8 cellular contexts compared by ENCODE assay signal in the genomic region with DNA sequence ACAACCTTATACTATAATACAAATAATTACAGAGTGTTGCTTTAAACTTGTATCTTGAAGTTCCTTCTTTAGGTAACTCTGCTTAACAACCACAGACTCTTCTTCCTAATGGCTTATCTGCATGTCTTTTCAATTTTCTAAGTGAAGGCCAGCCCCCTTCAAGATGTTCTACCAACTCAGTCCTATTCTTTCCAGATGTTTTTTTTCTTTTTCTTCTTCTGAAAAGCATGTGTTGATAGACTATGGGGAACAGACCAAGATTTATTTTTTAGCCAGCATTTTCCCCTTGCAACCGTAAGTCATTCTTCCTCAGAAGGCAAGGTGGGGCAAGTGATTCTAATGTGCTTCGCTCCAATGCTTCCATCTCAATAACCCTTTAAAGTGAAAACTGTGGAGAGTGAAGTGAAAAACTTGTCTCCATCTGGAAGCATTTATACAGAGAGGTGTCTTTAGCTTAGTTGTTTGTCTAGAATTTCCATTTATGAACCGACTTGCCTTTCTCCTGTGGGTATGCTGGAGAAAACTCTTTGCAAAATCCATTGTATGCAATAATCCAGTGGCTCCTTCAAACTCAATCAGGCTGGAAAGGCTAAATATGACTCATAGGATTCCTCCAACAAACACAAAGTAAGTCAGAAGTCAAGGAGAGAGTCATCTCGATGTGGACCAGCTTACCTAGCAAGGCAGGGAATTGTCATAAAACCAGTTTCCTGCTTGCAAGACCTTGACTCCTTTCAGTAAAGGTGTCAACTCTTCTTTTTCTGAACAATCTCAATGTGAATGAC.
DNase-seq lines count a peak whose midpoint lies in the region; ATAC-seq and TF ChIP-seq lines count a peak whose summit lies in the region.

No MANE protein-coding gene starts in this region.

- H3K27ac ChIP-seq in tibial nerve (peak overlapping the region in 3 of 4 donors; percentile 67 to 69 (median 67)), coronary artery (peak overlapping the region in 1 of 2 donors; percentile 73)

- DNase-seq in activated T-cell treated with anti-CD3 and anti-CD28 coated beads, Interleukin-2, amount 50 U/mL, for 24 hours: no peak
- DNase-seq in activated T-cell treated with anti-CD3 and anti-CD28 coated beads for 4 hours: no peak
- peak; percentile 29 for DNase-seq in iPS-NIHi11 (ENCODE audit: low spot score)
- DNase-seq in tibial nerve (ENCODE audit: low spot score in 2 of 2): no peak
- DNase-seq in coronary artery (ENCODE audit: low spot score): no peak
- DNase-seq in GM13977 (ENCODE audit: low spot score): no peak

- no peaks in the 10 kb centered on the region for H3K27me3 Mint-ChIP-seq in activated T-cell treated with anti-CD3 and anti-CD28 coated beads, Interleukin-2, amount 50 U/mL, for 24 hours
- no peaks in the 10 kb centered on the region for H3K27me3 Mint-ChIP-seq in activated naive CD8-positive, alpha-beta T cell

- H3K27ac Mint-ChIP-seq in activated T-cell treated with anti-CD3 and anti-CD28 coated beads, Interleukin-2, amount 50 U/mL, for 24 hours: peak overlapping the region; percentile 94
- peak overlapping the region; percentile 98 for H3K27ac Mint-ChIP-seq in activated naive CD8-positive, alpha-beta T cell

- in situ Hi-C loops in GM13977 (cut with MboI; ENCODE audit: low pct_unique_long_range_greater_than_20kb, low sequenced_read_pairs, unreplicated experiment): no loop called here

- 56 to 62% methylated on average over 4 of the region's 4 CpGs for WGBS in tibial nerve, 2 donors

- H3K4me1 Mint-ChIP-seq in activated T-cell treated with anti-CD3 and anti-CD28 coated beads, Interleukin-2, amount 50 U/mL, for 24 hours (ENCODE audit: low read depth): peaks cover 91% of the 10 kb centered on the region
- peaks cover 92% of the 10 kb centered on the region for H3K4me1 Mint-ChIP-seq in activated naive CD8-positive, alpha-beta T cell (ENCODE audit: low read depth)

- H3K36me3 Mint-ChIP-seq in activated T-cell treated with anti-CD3 and anti-CD28 coated beads, Interleukin-2, amount 50 U/mL, for 24 hours (ENCODE audit: low read depth): peaks cover 50% of the 10 kb centered on the region
- H3K36me3 Mint-ChIP-seq in activated naive CD8-positive, alpha-beta T cell: peaks cover 20% of the 10 kb centered on the region

- no peaks in the 10 kb centered on the region for H3K36me3 ChIP-seq in tibial nerve

- no peaks in the 10 kb centered on the region for H3K9me3 Mint-ChIP-seq in activated T-cell treated with anti-CD3 and anti-CD28 coated beads, Interleukin-2, amount 50 U/mL, for 24 hours
- H3K9me3 Mint-ChIP-seq in activated naive CD8-positive, alpha-beta T cell (ENCODE audit: low read depth): peaks cover 5% of the 10 kb centered on the region

- no peak for TF ChIP-seq POLR2A in tibial nerve (IDR thresholded peaks at IDR 0.05)

- ATAC-seq in HG03139 (IDR thresholded peaks at IDR 0.05; ENCODE audit: unreplicated experiment): no peak

- peak overlapping the region; percentile 58 for H3K4me3 Mint-ChIP-seq in activated T-cell treated with anti-CD3 and anti-CD28 coated beads, Interleukin-2, amount 50 U/mL, for 24 hours
- peak overlapping the region; percentile 35 for H3K4me3 Mint-ChIP-seq in activated naive CD8-positive, alpha-beta T cell

- no peaks in the 10 kb centered on the region for H3K9me3 ChIP-seq in tibial nerve

- H3K27me3 ChIP-seq in tibial nerve: no peaks in the 10 kb centered on the region

- H3K4me3 ChIP-seq in tibial nerve (no peak overlapping the region), coronary artery (no peak overlapping the region)

- peaks cover 0 to 84% (median 54%) of the 10 kb centered on the region in 4 donors for H3K4me1 ChIP-seq in tibial nerve

- no peak for TF ChIP-seq CTCF in tibial nerve (IDR thresholded peaks at IDR 0.05)
- no peak for TF ChIP-seq CTCF in coronary artery (IDR thresholded peaks at IDR 0.05)
- no peak for TF ChIP-seq CTCF in GM13977 (IDR thresholded peaks at IDR 0.05; ENCODE audit: extremely low read depth, insufficient read depth, missing control alignments)

- TF ChIP-seq EP300 in tibial nerve (IDR thresholded peaks at IDR 0.05): no peak
